ENCODE assay signal across 14 cellular contexts in the genomic region with DNA sequence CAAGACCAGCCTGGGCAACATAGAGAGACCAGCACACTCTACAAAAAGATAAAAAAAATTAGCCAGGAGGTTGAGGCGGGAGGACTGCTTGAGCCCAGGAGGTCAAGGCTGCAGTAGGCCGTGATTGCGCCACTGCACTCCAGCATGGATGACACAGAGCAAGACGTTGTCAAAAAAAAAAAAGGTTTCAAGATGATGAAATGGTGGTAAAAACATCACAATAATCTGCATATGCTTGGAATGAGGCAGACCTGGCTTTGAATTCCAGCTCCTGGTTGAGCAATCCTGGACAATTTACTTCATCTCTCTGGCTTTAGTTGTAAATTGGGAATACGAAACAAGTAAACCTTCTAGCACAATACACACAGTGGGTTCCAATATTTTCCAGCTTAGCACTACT. TPM values are rescaled to one million over a fixed set of nuclear protein-coding genes. Genes with fewer than 3 reads are reported as not detected.
A peak's percentile ranks its signal among the peaks of the same experiment; 100 is the strongest.
DNase-seq lines count a peak whose midpoint lies in the region; ATAC-seq and TF ChIP-seq lines count a peak whose summit lies in the region.
"Had no signal": no experiment of that assay in that cellular context is flagged by ENCODE, and none has a peak within 500 bp of the region (broad histone marks: within the 10 kb centered on the region; RNA-seq: fewer than 3 reads in every experiment).

No MANE protein-coding gene starts in this region.

- H3K36me3 ChIP-seq in A673 (ENCODE audit: insufficient read depth, low read length, poor library complexity, severe bottlenecking) (no peaks in the 10 kb centered on the region), thyroid gland (no peaks in the 10 kb centered on the region)
- H3K36me3 ChIP-seq: HAP-1 had no signal

- 75 to 83% methylated on average over 5 of the region's 5 CpGs for WGBS in thyroid gland, 2 donors

- no TSS peak for BruUV-seq in A673 (replicated peaks; lab: Mats Ljungman, UMichigan)

- intact Hi-C loops in A673 (cut with micrococcal nuclease; ENCODE audit: unreplicated experiment): no loop called here
- intact Hi-C loops in thyroid gland (cut with DNase I): no loop called here

- CTCF ChIA-PET in RWPE1 (lab: Yijun Ruan, JAX): interaction anchor here (0.5 kb wide), 1 partner anchor 945 kb away, joined by 3 read pairs; no protein-coding TSS in a partner anchor
- CTCF ChIA-PET in A673 (lab: Charles Lee): no interaction called here

- H3K9me3 ChIP-seq in A673 (ENCODE audit: low read depth, low read length, poor library complexity, severe bottlenecking) (no peaks in the 10 kb centered on the region), thyroid gland (no peaks in the 10 kb centered on the region)
- H3K9me3 ChIP-seq: HAP-1 had no signal

- ATAC-seq in HG03039 (IDR thresholded peaks at IDR 0.05; ENCODE audit: unreplicated experiment): no peak
- ATAC-seq: activated naive CD4-positive, alpha-beta T cell treated with anti-CD3 and anti-CD28 coated beads, Interleukin-2, amount 50 U/mL, for 72 hours had no signal

- POLR2A ChIA-PET in RWPE1 (lab: Yijun Ruan, JAX; ENCODE audit: low non-redundant PET): no interaction called here
- POLR2A ChIA-PET in A673 (lab: Charles Lee; ENCODE audit: low non-redundant PET): no interaction called here

- H3K27ac ChIP-seq in RWPE1 (peak overlapping the region; percentile 39; the same call in 1 of the 2 replicates), A673 (ENCODE audit: low read depth, low read length, poor library complexity, severe bottlenecking) (no peak overlapping the region), thyroid gland (no peak overlapping the region)

- DNase-seq in GM04504 (ENCODE audit: low read depth) (peak; percentile 71), RWPE1 (ENCODE audit: low spot score) (no peak), fibroblast of the aortic adventitia (ENCODE audit: low read depth) (peak; percentile 95), renal cortical epithelial cell (ENCODE audit: low read depth) (peak; percentile 91), A673 (ENCODE audit: low spot score) (no peak), NCI-H2029 (lab: John Stamatoyannopoulos, UW) (no peak), thyroid gland (no peak)
- DNase-seq: CD8-positive, alpha-beta memory T cell; GF-D8; NCI-H1105; NCI-H446 treated with DMSO at 0.1 percent for 48 hours had no signal

- H3K27me3 ChIP-seq in A673 (replicated peaks; ENCODE audit: insufficient read depth, low read depth, low read length, poor library complexity) (no peaks in the 10 kb centered on the region), thyroid gland (no peaks in the 10 kb centered on the region)

- TF ChIP-seq POLR2A in thyroid gland (IDR thresholded peaks at IDR 0.05): no peak

- H3K4me3 ChIP-seq in fibroblast of the aortic adventitia (ENCODE audit: low read depth, low read length) (no peak overlapping the region), A673 (ENCODE audit: low read depth, low read length, poor library complexity, severe bottlenecking) (no peak overlapping the region), thyroid gland (replicated peaks in 1 of 3) (no peak overlapping the region)
- H3K4me3 ChIP-seq: HAP-1 had no signal

- TF ChIP-seq CTCF in RWPE1 (conservative IDR thresholded peaks at IDR 0.05; ENCODE audit: low read depth) (no peak), fibroblast of the aortic adventitia (IDR thresholded peaks at IDR 0.05; ENCODE audit: insufficient read depth, low read length) (no peak), A673 (conservative IDR thresholded peaks at IDR 0.05; ENCODE audit: low read depth, low read length) (no peak), thyroid gland (IDR thresholded peaks at IDR 0.05) (no peak)

- H3K4me1 ChIP-seq in A673 (ENCODE audit: insufficient read depth, low read length, poor library complexity, severe bottlenecking) (no peaks in the 10 kb centered on the region), thyroid gland (peaks cover 0 to 22% of the 10 kb centered on the region in 2 donors)
- H3K4me1 ChIP-seq: HAP-1 had no signal

RNA-seq across cellular contexts. Expression of a gene that starts 24.1 kb away (rescaled TPM):
- total RNA-seq in fibroblast of the aortic adventitia (ENCODE audit: low replicate concordance) (40.2 and 75.5 TPM in 2 replicates), renal cortical epithelial cell (29.3 and 41.9 TPM in 2 replicates), A673 (2021) (29.6 and 35.6 TPM in 2 replicates), thyroid gland (10 to 100 TPM; 70.7 to 99.0 (median 85.7) TPM)

Comparison
In these comparisons a context has a peak if more than half of its experiments do, and no peak if none do; other contexts are left out.
1. DNase-seq: peak in GM04504 (single experiment), fibroblast of the aortic adventitia (single experiment) and renal cortical epithelial cell (single experiment); none in RWPE1 (single experiment), A673 (single experiment), NCI-H2029 (single experiment) and thyroid gland (0 of 2).